In genomic region chr14:75293920-75294648, GRCh38 we compare ENCODE assay signal across 1 cellular context.
TF ChIP-seq lines count a peak whose summit lies in the region.

No MANE protein-coding gene starts in this region.

TF ChIP-seq in HepG2, 621 proteins besides CTCF, POLR2A, EP300 and RAD21 (continued from another document and continues in another):
- TF ChIP-seq ZFP91 (CRISPR knock-in tag; IDR thresholded peaks at IDR 0.05; ENCODE audit: borderline replicate concordance) (no peak; the same call in 1 of the 2 replicates), ZSCAN5A (CRISPR knock-in tag; IDR thresholded peaks at IDR 0.05; ENCODE audit: borderline replicate concordance) (no peak), MZF1 (CRISPR knock-in tag; IDR thresholded peaks at IDR 0.05; ENCODE audit: borderline replicate concordance) (no peak), ZSCAN22 (CRISPR knock-in tag; IDR thresholded peaks at IDR 0.05) (no peak), ZNF263 (CRISPR knock-in tag; IDR thresholded peaks at IDR 0.05) (peak; percentile 73; the same call in 1 of the 2 replicates), LCORL (IDR thresholded peaks at IDR 0.05) (no peak), LCORL (CRISPR knock-in tag; IDR thresholded peaks at IDR 0.05) (peak; percentile 75), RFX1 (IDR thresholded peaks at IDR 0.05) (peak; percentile 70), PHF5A (CRISPR knock-in tag; IDR thresholded peaks at IDR 0.05; ENCODE audit: low read depth, unreplicated experiment) (no peak), ZNF431 (CRISPR knock-in tag; IDR thresholded peaks at IDR 0.05; ENCODE audit: borderline replicate concordance, low read depth) (peak; percentile 73; the same call in 1 of the 2 replicates), ZBTB25 (CRISPR knock-in tag; IDR thresholded peaks at IDR 0.05) (peak; percentile 53; the same call in 1 of the 2 replicates), ZNF746 (CRISPR knock-in tag; IDR thresholded peaks at IDR 0.05) (peak; percentile 85), PAXIP1 (CRISPR knock-in tag; conservative IDR thresholded peaks at IDR 0.05) (peak; percentile 75), ISL2 (CRISPR knock-in tag; IDR thresholded peaks at IDR 0.05) (peak; percentile 54; the same call in 1 of the 2 replicates), SNAI1 (CRISPR knock-in tag; IDR thresholded peaks at IDR 0.05; ENCODE audit: borderline replicate concordance) (0 out of 2 replicates have a peak, but pooled peaks have one; percentile 32), ATAD3A (CRISPR knock-in tag; IDR thresholded peaks at IDR 0.05) (no peak), ZNF256 (CRISPR knock-in tag; conservative IDR thresholded peaks at IDR 0.05) (0 out of 2 replicates have a peak, but pooled peaks have one; percentile 46), GTF3A (CRISPR knock-in tag; conservative IDR thresholded peaks at IDR 0.05) (no peak), ZNF558 (CRISPR knock-in tag; IDR thresholded peaks at IDR 0.05; ENCODE audit: borderline replicate concordance) (0 out of 2 replicates have a peak, but pooled peaks have one; percentile 42), REXO4 (CRISPR knock-in tag; IDR thresholded peaks at IDR 0.05; ENCODE audit: borderline replicate concordance) (no peak), ARID5B (CRISPR knock-in tag; IDR thresholded peaks at IDR 0.05) (peak; percentile 41), ZHX2 (IDR thresholded peaks at IDR 0.05; ENCODE audit: low read depth) (no peak), ZHX2 (CRISPR knock-in tag; IDR thresholded peaks at IDR 0.05; ENCODE audit: borderline replicate concordance) (no peak), PRMT3 (CRISPR knock-in tag; IDR thresholded peaks at IDR 0.05; ENCODE audit: borderline replicate concordance, low read depth) (no peak), ZBTB7A (CRISPR knock-in tag; IDR thresholded peaks at IDR 0.05) (peak; percentile 77), MXI1 (IDR thresholded peaks at IDR 0.05; ENCODE audit: borderline replicate concordance, low read depth, low read length) (peak; percentile 84; the same call in 1 of the 3 replicates), ZNF7 (CRISPR knock-in tag; IDR thresholded peaks at IDR 0.05) (no peak), AKNA (CRISPR knock-in tag; IDR thresholded peaks at IDR 0.05; ENCODE audit: borderline replicate concordance) (0 out of 2 replicates have a peak, but pooled peaks have one; percentile 28), ZSCAN25 (CRISPR knock-in tag; IDR thresholded peaks at IDR 0.05) (peak; percentile 64)
